13 cellular contexts compared by ENCODE assay signal in genomic region chr5:167244583-167244982, GRCh38.
DNase-seq lines count a peak whose midpoint lies in the region; ATAC-seq, FAIRE-seq and TF ChIP-seq lines count a peak whose summit lies in the region.
"Had no signal": no experiment of that assay in that cellular context is flagged by ENCODE, and none has a peak within 500 bp of the region (broad histone marks: within the 10 kb centered on the region; RNA-seq: fewer than 3 reads in every experiment).

No MANE protein-coding gene starts in this region.

- CTCF ChIA-PET in CD8-positive, alpha-beta T cell (lab: Charles Lee): no interaction called here

- DNase-seq in D721Med (ENCODE audit: insufficient read length, low spot score): no peak
- peak; percentile 69 to 78 for DNase-seq in NCI-H524 (lab: John Stamatoyannopoulos, UW)
- DNase-seq in brain microvascular endothelial cell: peak; percentile 35
- peak; percentile 68 for DNase-seq in mesendoderm
- no peak for DNase-seq in COR-L47 (lab: John Stamatoyannopoulos, UW)
- no peak for DNase-seq in activated T-cell treated with anti-CD3 and anti-CD28 coated beads, Interleukin-2, amount 50 U/mL, for 24 hours
- DNase-seq in CD8-positive, alpha-beta T cell: no peak
- DNase-seq in NCI-H2107 (lab: John Stamatoyannopoulos, UW): no peak
- DNase-seq: heart right ventricle had no signal

- no peaks in the 10 kb centered on the region for H3K4me1 ChIP-seq in mesendoderm (ENCODE audit: control insufficient read depth, low read depth, low read length)
- no peaks in the 10 kb centered on the region for H3K4me1 ChIP-seq in CD8-positive, alpha-beta T cell (ENCODE audit: insufficient read depth, low read length)
- H3K4me1 ChIP-seq: Caco-2, heart right ventricle had no signal

- WGBS in mesendoderm (ENCODE audit: extremely low coverage, insufficient coverage, low lambda C conversion rate): no CpG with 5 or more reads among the region's 4 CpGs

- H3K79me2 ChIP-seq in mesendoderm (ENCODE audit: control insufficient read depth, insufficient read depth, low read length): no peaks in the 10 kb centered on the region

- H3K9me3 ChIP-seq in CD8-positive, alpha-beta T cell (ENCODE audit: low read length): no peaks in the 10 kb centered on the region
- H3K9me3 ChIP-seq: Caco-2, heart right ventricle had no signal

- H3K27me3 Mint-ChIP-seq in activated T-cell treated with anti-CD3 and anti-CD28 coated beads, Interleukin-2, amount 50 U/mL, for 24 hours: no peaks in the 10 kb centered on the region
- no peaks in the 10 kb centered on the region for H3K27me3 Mint-ChIP-seq in CD8-positive, alpha-beta T cell (ENCODE audit: low read depth)
- H3K27me3 Mint-ChIP-seq: dendritic cell treated with granulocyte-macrophage colony-stimulating factor and Interleukin-4, amounts not matched to agents 40 ng/mL and 50 ng/mL, for 4 days had no signal

- H2BK120ac ChIP-seq in mesendoderm (ENCODE audit: low read depth, low read length): no peak overlapping the region

- H3K4me3 ChIP-seq in brain microvascular endothelial cell (ENCODE audit: low read depth, low read length) (no peak overlapping the region), mesendoderm (ENCODE audit: low read length) (no peak overlapping the region)
- H3K4me3 ChIP-seq in CD8-positive, alpha-beta T cell (ENCODE audit: low read depth, low read length): no peak overlapping the region
- H3K4me3 ChIP-seq: heart right ventricle had no signal

- no peaks in the 10 kb centered on the region for H3K27me3 ChIP-seq in brain microvascular endothelial cell (replicated peaks)
- no peaks in the 10 kb centered on the region for H3K27me3 ChIP-seq in mesendoderm (ENCODE audit: insufficient read depth, low read length, poor library complexity)
- no peaks in the 10 kb centered on the region for H3K27me3 ChIP-seq in CD8-positive, alpha-beta T cell (ENCODE audit: insufficient read depth, low read length)
- H3K27me3 ChIP-seq: heart right ventricle had no signal

- no peak overlapping the region for H3K9ac ChIP-seq in mesendoderm (ENCODE audit: low read length)

- H3K36me3 ChIP-seq in brain microvascular endothelial cell (replicated peaks) (no peaks in the 10 kb centered on the region), mesendoderm (ENCODE audit: control insufficient read depth, insufficient read depth, low read length) (no peaks in the 10 kb centered on the region)
- H3K36me3 ChIP-seq in CD8-positive, alpha-beta T cell (ENCODE audit: insufficient read depth, low read length): no peaks in the 10 kb centered on the region
- H3K36me3 ChIP-seq: heart right ventricle had no signal

- H3K56ac ChIP-seq in mesendoderm (ENCODE audit: low read length): no peak overlapping the region

- H3K27ac Mint-ChIP-seq in activated T-cell treated with anti-CD3 and anti-CD28 coated beads, Interleukin-2, amount 50 U/mL, for 24 hours: no peak overlapping the region
- H3K27ac Mint-ChIP-seq in CD8-positive, alpha-beta T cell: no peak overlapping the region
- H3K27ac Mint-ChIP-seq: activated T-helper 2 cell treated with anti-CD3 and anti-CD28 coated beads, Interferon-gamma antibody, Interleukin-2, Interleukin-4, amounts not matched to agents 10 μg/mL and 5 μg/mL and 100 μg/mL, durations not matched to agents 14 hours and 24 hours and 36 hours; dendritic cell treated with granulocyte-macrophage colony-stimulating factor and Interleukin-4, amounts not matched to agents 40 ng/mL and 50 ng/mL, for 4 days had no signal

- no peak overlapping the region for H3K23ac ChIP-seq in mesendoderm (ENCODE audit: low read length)

- H3K4ac ChIP-seq in mesendoderm (ENCODE audit: low read depth, low read length): no peak overlapping the region

- no peaks in the 10 kb centered on the region for H3K36me3 Mint-ChIP-seq in activated T-cell treated with anti-CD3 and anti-CD28 coated beads, Interleukin-2, amount 50 U/mL, for 24 hours (ENCODE audit: low read depth)
- no peaks in the 10 kb centered on the region for H3K36me3 Mint-ChIP-seq in CD8-positive, alpha-beta T cell

- H2BK15ac ChIP-seq in mesendoderm (replicated peaks; ENCODE audit: low read depth): no peak overlapping the region

- no peak for ATAC-seq in CD8-positive, alpha-beta T cell
- ATAC-seq: heart right ventricle had no signal

- POLR2A ChIA-PET in CD8-positive, alpha-beta T cell (lab: Charles Lee): interaction anchor here (0.6 kb wide), 1 partner anchor 40 kb away, joined by 8 read pairs; no protein-coding TSS in a partner anchor

- no peak overlapping the region for H2AK5ac ChIP-seq in mesendoderm (ENCODE audit: low read length)

- TF ChIP-seq CTCF in D721Med (IDR thresholded peaks at IDR 0.05; ENCODE audit: insufficient read depth, missing control alignments) (peak; percentile 60), brain microvascular endothelial cell (IDR thresholded peaks at IDR 0.05; ENCODE audit: low read depth, low read length, missing control alignments) (peak; percentile 65)
- TF ChIP-seq CTCF in CD8-positive, alpha-beta T cell (IDR thresholded peaks at IDR 0.05): no peak

- H3K4me1 Mint-ChIP-seq in activated T-cell treated with anti-CD3 and anti-CD28 coated beads, Interleukin-2, amount 50 U/mL, for 24 hours (ENCODE audit: low read depth): no peaks in the 10 kb centered on the region
- no peaks in the 10 kb centered on the region for H3K4me1 Mint-ChIP-seq in CD8-positive, alpha-beta T cell (ENCODE audit: low read depth)

- no peak overlapping the region for H3K4me2 ChIP-seq in mesendoderm (ENCODE audit: low read length)

- peaks cover 6% of the 10 kb centered on the region for H3K9me3 Mint-ChIP-seq in activated T-cell treated with anti-CD3 and anti-CD28 coated beads, Interleukin-2, amount 50 U/mL, for 24 hours
- peaks cover 10% of the 10 kb centered on the region for H3K9me3 Mint-ChIP-seq in CD8-positive, alpha-beta T cell
- H3K9me3 Mint-ChIP-seq: dendritic cell treated with granulocyte-macrophage colony-stimulating factor and Interleukin-4, amounts not matched to agents 40 ng/mL and 50 ng/mL, for 4 days had no signal

- H2BK5ac ChIP-seq in mesendoderm (ENCODE audit: low read length): no peak overlapping the region

- no peak overlapping the region for H4K8ac ChIP-seq in mesendoderm (ENCODE audit: low read depth, low read length)

- H3K18ac ChIP-seq in mesendoderm (ENCODE audit: low read length): no peak overlapping the region

- intact Hi-C loops in CD8-positive, alpha-beta T cell (cut with DNase I, micrococcal nuclease): no loop called here

- no peaks in the 10 kb centered on the region for H3K79me1 ChIP-seq in mesendoderm (ENCODE audit: low read length)

- no peak overlapping the region for H3K27ac ChIP-seq in brain microvascular endothelial cell
- no peak overlapping the region for H3K27ac ChIP-seq in mesendoderm (ENCODE audit: low read depth, low read length)
- H3K27ac ChIP-seq in CD8-positive, alpha-beta T cell (ENCODE audit: low read depth, low read length): no peak overlapping the region
- H3K27ac ChIP-seq: heart right ventricle had no signal

- no peak overlapping the region for H4K5ac ChIP-seq in mesendoderm (ENCODE audit: low read length)

- in situ Hi-C loops in brain microvascular endothelial cell (cut with HindIII; ENCODE audit: low pct_ligation_motif_present, low sequenced_read_pairs): no loop called here

- no peak overlapping the region for H3K4me3 Mint-ChIP-seq in activated T-cell treated with anti-CD3 and anti-CD28 coated beads, Interleukin-2, amount 50 U/mL, for 24 hours
- no peak overlapping the region for H3K4me3 Mint-ChIP-seq in CD8-positive, alpha-beta T cell
- H3K4me3 Mint-ChIP-seq: dendritic cell treated with granulocyte-macrophage colony-stimulating factor and Interleukin-4, amounts not matched to agents 40 ng/mL and 50 ng/mL, for 4 days had no signal

- peak; percentile 44 for FAIRE-seq in D721Med (lab: Jason Lieb, UNC)
- FAIRE-seq: RCC 7860 had no signal

Comparison
In these comparisons a context has a peak if more than half of its experiments do, and no peak if none do; other contexts are left out.
1. DNase-seq: peak in NCI-H524 (2 of 2), brain microvascular endothelial cell (single experiment) and mesendoderm (single experiment); none in D721Med (single experiment), COR-L47 (single experiment), activated T-cell treated with anti-CD3 and anti-CD28 coated beads, Interleukin-2, amount 50 U/mL, for 24 hours (single experiment), CD8-positive, alpha-beta T cell (0 of 7) and NCI-H2107 (single experiment).